Comparison of ENCODE assay signal across 9 cellular contexts in genomic region chr11:124867700-124868099, GRCh38. TPM values are rescaled to one million over a fixed set of nuclear protein-coding genes. Genes with fewer than 3 reads are reported as not detected.
DNase-seq lines count a peak whose midpoint lies in the region; ATAC-seq, FAIRE-seq and TF ChIP-seq lines count a peak whose summit lies in the region.
"Had no signal": no experiment of that assay in that cellular context is flagged by ENCODE, and none has a peak within 500 bp of the region (broad histone marks: within the 10 kb centered on the region; RNA-seq: fewer than 3 reads in every experiment).

No MANE protein-coding gene starts in this region.

- H3K27ac ChIP-seq in dorsolateral prefrontal cortex = no peak overlapping the region

- no peak overlapping the region for H3K4me3 ChIP-seq in dorsolateral prefrontal cortex

- FAIRE-seq in H54 (lab: Jason Lieb, UNC) = no peak
- FAIRE-seq: islet of Langerhans had no signal

- H3K27me3 ChIP-seq in dorsolateral prefrontal cortex = peaks cover 6 to 86% (median 65%) of the 10 kb centered on the region in 45 donors

- TF ChIP-seq CTCF in dorsolateral prefrontal cortex (IDR thresholded peaks at IDR 0.05 in 54 of 56, conservative IDR thresholded peaks at IDR 0.05 in 2 of 56; ENCODE audit: low read depth in 1 of 56, partially characterized antibody in 56 of 56) = peak in 54 of 56 donors; percentile 13 to 66 (median 47)
- TF ChIP-seq CTCF in nephron progenitor cell (IDR thresholded peaks at IDR 0.05) = peak; percentile 39

- intact Hi-C loops in dorsolateral prefrontal cortex (cut with DNase I) = loop anchor here in 1 of 2 donors (10.0 kb wide), 1 partner anchor 203 kb away; no protein-coding TSS in a partner anchor

- no peak overlapping the region for H3K4me3 Mint-ChIP-seq in nephron progenitor cell

- peaks cover 100% of the 10 kb centered on the region for H3K27me3 Mint-ChIP-seq in nephron progenitor cell (ENCODE audit: low read depth, poor library complexity)

- peak; percentile 77 for DNase-seq in DMS53 (lab: John Stamatoyannopoulos, UW)
- peak; percentile 39 to 62 for DNase-seq in NCI-H446 (lab: John Stamatoyannopoulos, UW)
- no peak for DNase-seq in dorsolateral prefrontal cortex
- peak; percentile 44 for DNase-seq in nephron progenitor cell
- no peak for DNase-seq in H54 (ENCODE audit: insufficient read length, low spot score)

- no peaks in the 10 kb centered on the region for H3K36me3 Mint-ChIP-seq in nephron progenitor cell (ENCODE audit: low read depth)

- TF ChIP-seq POLR2A in H54 (IDR thresholded peaks at IDR 0.05; ENCODE audit: low read depth, low read length) = no peak

- no peaks in the 10 kb centered on the region for H3K9me3 Mint-ChIP-seq in nephron progenitor cell

- H3K27ac Mint-ChIP-seq in nephron progenitor cell = no peak overlapping the region

- ATAC-seq in GM19455 (IDR thresholded peaks at IDR 0.05; ENCODE audit: unreplicated experiment) (peak; percentile 64), HG03521 (IDR thresholded peaks at IDR 0.05; ENCODE audit: unreplicated experiment) (no peak), HG02623 (IDR thresholded peaks at IDR 0.05; ENCODE audit: unreplicated experiment) (no peak)

- peaks cover 32% of the 10 kb centered on the region for H3K4me1 Mint-ChIP-seq in nephron progenitor cell

RNA-seq across cellular contexts. Expression of gene ROBO3, which starts 2.5 kb away (rescaled TPM):
- 10 to 100 TPM; 18.0 to 58.3 (median 28.9) TPM for total RNA-seq in dorsolateral prefrontal cortex

RNA-seq across cellular contexts. Expression of gene ROBO4, which starts 30.0 kb away (rescaled TPM):
- 10 to 100 TPM in 87 of 120 experiments, 1 to 10 TPM in 33; 5.0 to 28.8 (median 11.9) TPM for total RNA-seq in dorsolateral prefrontal cortex

RNA-seq across cellular contexts. Expression of gene HEPN1, which starts 51.4 kb away (rescaled TPM):
- under 1 TPM in 18 of 120 experiments, not detected in 102; 0.27 to 0.80 (median 0.43) TPM for total RNA-seq in dorsolateral prefrontal cortex

Comparison
In these comparisons a context has a peak if more than half of its experiments do, and no peak if none do; other contexts are left out.
1. DNase-seq: peak in DMS53 (single experiment), NCI-H446 (2 of 2) and nephron progenitor cell (single experiment); none in dorsolateral prefrontal cortex (0 of 10) and H54 (single experiment).